Comparison of ENCODE assay signal across 8 cellular contexts in the genomic region with DNA sequence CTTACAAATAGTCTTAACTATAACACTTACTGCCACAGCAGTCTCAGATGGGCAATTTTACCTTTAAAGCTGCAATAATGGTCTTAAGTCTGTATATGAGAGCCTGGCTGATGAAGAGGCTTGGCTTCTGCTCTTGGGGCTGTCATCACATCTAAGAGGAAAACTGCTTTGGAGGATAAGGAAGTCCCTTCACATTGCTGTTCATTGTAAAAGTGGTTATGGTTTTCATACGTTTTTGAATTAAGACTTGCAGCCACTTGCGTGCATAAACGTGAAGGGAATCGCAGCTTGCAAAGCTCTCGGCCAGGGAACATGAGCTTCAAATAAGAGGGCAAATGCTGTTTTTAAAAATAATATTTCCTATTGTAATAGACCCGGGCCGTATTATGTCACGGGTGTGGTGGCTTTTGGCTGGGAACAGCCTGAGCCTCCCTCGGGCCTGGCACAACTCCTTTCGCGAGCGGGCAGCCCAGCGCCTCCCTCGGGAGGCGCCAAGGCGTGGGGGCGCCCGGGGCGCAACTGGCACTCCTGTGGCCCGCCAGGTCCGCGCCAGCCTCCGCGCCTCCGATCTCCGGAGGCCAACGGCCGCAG. TPM values are rescaled to one million over a fixed set of nuclear protein-coding genes. Genes with fewer than 3 reads are reported as not detected.
A peak's percentile ranks its signal among the peaks of the same experiment; 100 is the strongest.
DNase-seq lines count a peak whose midpoint lies in the region; ATAC-seq and TF ChIP-seq lines count a peak whose summit lies in the region.

No MANE protein-coding gene starts in this region.

- no peaks in the 10 kb centered on the region for H3K36me3 ChIP-seq in heart right ventricle

- no peak for DNase-seq in activated naive CD4-positive, alpha-beta T cell treated with anti-CD3 and anti-CD28 coated beads, Interleukin-2, amount 50 U/mL, for 72 hours (ENCODE audit: low spot score in 2 of 2)
- DNase-seq in heart right ventricle = no peak
- DNase-seq in retinal pigment epithelial cell (ENCODE audit: low read depth) = no peak
- no peak for DNase-seq in NCI-H524 treated with DMSO at 0.1 percent for 48 hours (lab: John Stamatoyannopoulos, UW)
- no peak for DNase-seq in GF-D8 (lab: John Stamatoyannopoulos, UW)

- H3K27ac Mint-ChIP-seq in activated naive CD4-positive, alpha-beta T cell treated with anti-CD3 and anti-CD28 coated beads, Interleukin-2, amount 50 U/mL, for 24 hours = no peak overlapping the region
- H3K27ac Mint-ChIP-seq in activated naive CD4-positive, alpha-beta T cell treated with anti-CD3 and anti-CD28 coated beads, Interleukin-2, amount 50 U/mL, for 72 hours = no peak overlapping the region

- H3K4me3 Mint-ChIP-seq in activated naive CD4-positive, alpha-beta T cell treated with anti-CD3 and anti-CD28 coated beads, Interleukin-2, amount 50 U/mL, for 24 hours = peak overlapping the region; percentile 59

- peaks cover 0 to 40% (median 8%) of the 10 kb centered on the region in 7 donors for H3K27me3 ChIP-seq in heart right ventricle

- no peaks in the 10 kb centered on the region for H3K9me3 ChIP-seq in heart right ventricle

- H3K27me3 Mint-ChIP-seq in activated naive CD4-positive, alpha-beta T cell treated with anti-CD3 and anti-CD28 coated beads, Interleukin-2, amount 50 U/mL, for 24 hours = peaks cover 40% of the 10 kb centered on the region

- H3K4me1 ChIP-seq in heart right ventricle = peaks cover 0 to 23% (median 14%) of the 10 kb centered on the region in 9 donors

- H3K4me3 ChIP-seq in WI38 (ENCODE audit: low read depth, low read length) (peak overlapping the region; percentile 94), heart right ventricle (peak overlapping the region in 9 of 10 donors; percentile 48 to 75 (median 69)), retinal pigment epithelial cell (ENCODE audit: low read length) (peak overlapping the region; percentile 41)

- H3K9me3 Mint-ChIP-seq in activated naive CD4-positive, alpha-beta T cell treated with anti-CD3 and anti-CD28 coated beads, Interleukin-2, amount 50 U/mL, for 24 hours = no peaks in the 10 kb centered on the region
- no peaks in the 10 kb centered on the region for H3K9me3 Mint-ChIP-seq in activated naive CD4-positive, alpha-beta T cell treated with anti-CD3 and anti-CD28 coated beads, Interleukin-2, amount 50 U/mL, for 72 hours

- intact Hi-C loops in heart right ventricle (cut with DNase I) = no loop called here

- no peaks in the 10 kb centered on the region for H3K36me3 Mint-ChIP-seq in activated naive CD4-positive, alpha-beta T cell treated with anti-CD3 and anti-CD28 coated beads, Interleukin-2, amount 50 U/mL, for 24 hours
- no peaks in the 10 kb centered on the region for H3K36me3 Mint-ChIP-seq in activated naive CD4-positive, alpha-beta T cell treated with anti-CD3 and anti-CD28 coated beads, Interleukin-2, amount 50 U/mL, for 72 hours

- no peaks in the 10 kb centered on the region for H3K4me1 Mint-ChIP-seq in activated naive CD4-positive, alpha-beta T cell treated with anti-CD3 and anti-CD28 coated beads, Interleukin-2, amount 50 U/mL, for 24 hours

- no peak for ATAC-seq in activated naive CD4-positive, alpha-beta T cell treated with anti-CD3 and anti-CD28 coated beads, Interleukin-2, amount 50 U/mL, for 72 hours
- ATAC-seq in heart right ventricle (peak; percentile 7 to 75 (median 40)), GM19397 (IDR thresholded peaks at IDR 0.05; ENCODE audit: unreplicated experiment) (no peak)

- 3% methylated on average over 28 of the region's 28 CpGs for WGBS in heart right ventricle, 2 donors

- peak overlapping the region in 6 of 10 donors; percentile 38 to 77 (median 59) for H3K27ac ChIP-seq in heart right ventricle

- TF ChIP-seq CTCF in WI38 (IDR thresholded peaks at IDR 0.05; ENCODE audit: low read depth, low read length) (no peak), heart right ventricle (IDR thresholded peaks at IDR 0.05) (no peak), retinal pigment epithelial cell (conservative IDR thresholded peaks at IDR 0.05; ENCODE audit: low read depth, low read length) (no peak)

RNA-seq across cellular contexts. Expression of a gene that starts 0.6 kb away (rescaled TPM):
- under 1 TPM in 1 of 2 donors, not detected in 1; 0.05 TPM for total RNA-seq in activated naive CD4-positive, alpha-beta T cell treated with anti-CD3 and anti-CD28 coated beads, Interleukin-2, amount 50 U/mL, for 72 hours
- total RNA-seq in heart right ventricle = 1 to 10 TPM; 1.1 to 3.4 (median 1.5) TPM
- 1 to 10 TPM in 1 of 2 donors, under 1 TPM in 1; 0.62 to 2.8 TPM for polyA plus RNA-seq in heart right ventricle

RNA-seq across cellular contexts. Expression of a gene that starts 59.9 kb away (rescaled TPM):
- 10 to 100 TPM; 25.7 to 44.8 TPM for total RNA-seq in activated naive CD4-positive, alpha-beta T cell treated with anti-CD3 and anti-CD28 coated beads, Interleukin-2, amount 50 U/mL, for 72 hours
- 10 to 100 TPM in 6 of 10 donors, 1 to 10 TPM in 4; 9.1 to 15.0 (median 10.6) TPM for total RNA-seq in heart right ventricle
- polyA plus RNA-seq in heart right ventricle = 1 to 10 TPM; 2.6 to 3.9 TPM

RNA-seq across cellular contexts. Expression of a gene that starts 60.0 kb away (rescaled TPM):
- 10 to 100 TPM; 21.1 to 39.9 TPM for total RNA-seq in activated naive CD4-positive, alpha-beta T cell treated with anti-CD3 and anti-CD28 coated beads, Interleukin-2, amount 50 U/mL, for 72 hours
- total RNA-seq in heart right ventricle = 10 to 100 TPM; 10.4 to 15.9 (median 12.0) TPM
- polyA plus RNA-seq in heart right ventricle = 10 to 100 TPM in 1 of 2 donors, 1 to 10 TPM in 1; 6.0 to 23.4 TPM

Comparison
In these comparisons a context has a peak if more than half of its experiments do, and no peak if none do; other contexts are left out.
1. ATAC-seq: peak in heart right ventricle (8 of 8); none in activated naive CD4-positive, alpha-beta T cell treated with anti-CD3 and anti-CD28 coated beads, Interleukin-2, amount 50 U/mL, for 72 hours (0 of 2) and GM19397 (single experiment).
2. H3K4me3 ChIP-seq: peak in every context shown above with its lines; median percentile 94 in WI38; 69 in heart right ventricle; 41 in retinal pigment epithelial cell.